ENCODE assay signal across 14 cellular contexts in genomic region chr9:134670042-134670525, GRCh38. TPM values are rescaled to one million over a fixed set of nuclear protein-coding genes. Genes with fewer than 3 reads are reported as not detected.
DNase-seq lines count a peak whose midpoint lies in the region.
"Had no signal": no experiment of that assay in that cellular context is flagged by ENCODE, and none has a peak within 500 bp of the region (broad histone marks: within the 10 kb centered on the region; RNA-seq: fewer than 3 reads in every experiment).

No MANE protein-coding gene starts in this region.

- H3K4me3 ChIP-seq in skeletal muscle cell (ENCODE audit: low read depth, low read length), result no peak overlapping the region

- DNase-seq in COLO829 (ENCODE audit: low spot score) (peak; percentile 40), RPMI7951 (ENCODE audit: low read depth) (peak; percentile 98), fibroblast of peridontal ligament (ENCODE audit: extremely low read depth) (peak; percentile 54), skeletal muscle cell (ENCODE audit: low read depth) (peak; percentile 73), NCI-H2107 treated with DMSO at 0.1 percent for 48 hours (lab: John Stamatoyannopoulos, UW; ENCODE audit: unreplicated experiment) (no peak), OCI-M2 (lab: John Stamatoyannopoulos, UW; ENCODE audit: unreplicated experiment) (no peak), KG1 (lab: John Stamatoyannopoulos, UW) (no peak), GF-D8 (lab: John Stamatoyannopoulos, UW) (no peak)
- DNase-seq: activated CD4-positive, alpha-beta memory T cell treated with anti-CD3 and anti-CD28 coated beads, Interleukin-2, amount 10 ng/mL, durations not matched to agents 7 days and 5 days; CD8-positive, alpha-beta memory T cell; effector memory CD8-positive, alpha-beta T cell; NCI-H1048; stimulated activated naive CD4-positive, alpha-beta T cell had no signal

RNA-seq across cellular contexts. Expression of gene COL5A1, which starts 28.5 kb away (rescaled TPM):
- 138 and 179 TPM in 2 replicates for total RNA-seq in RPMI7951 (2014; rRNA removed; shearing (Covaris generic))
- total RNA-seq: natural killer cell treated with Interleukin-12 subunit alpha and Interleukin-12 subunit beta and Interleukin-15 and Interleukin-18, amount 100 ng/mL, for 72 hours had no signal

Comparison
In these comparisons a context has a peak if more than half of its experiments do, and no peak if none do; other contexts are left out.
1. DNase-seq: peak in COLO829 (single experiment), RPMI7951 (single experiment), fibroblast of peridontal ligament (single experiment) and skeletal muscle cell (single experiment); none in NCI-H2107 treated with DMSO at 0.1 percent for 48 hours (single experiment), OCI-M2 (single experiment), KG1 (single experiment) and GF-D8 (single experiment).